Comparison of ENCODE assay signal across 33 cellular contexts in genomic region chr16:79422061-79422460, GRCh38.
"Had no signal": no experiment of that assay in that cellular context is flagged by ENCODE, and none has a peak within 500 bp of the region (broad histone marks: within the 10 kb centered on the region; RNA-seq: fewer than 3 reads in every experiment).

No MANE protein-coding gene starts in this region.

- H3K27ac ChIP-seq: body of pancreas, colonic mucosa, dorsolateral prefrontal cortex, esophagus muscularis mucosa, foreskin keratinocyte, gastrocnemius medialis, WERI-Rb-1 had no signal

- DNase-seq: activated B cell treated with CpG ODN at 0.5 μM for 24 hours; activated CD4-positive, alpha-beta T cell treated with anti-CD3 and anti-CD28 coated beads for 48 hours; activated CD4-positive, alpha-beta T cell treated with anti-CD3 and anti-CD28 coated beads, Interleukin-2, amount 50 U/mL, for 1 hour; activated CD4-positive, alpha-beta T cell treated with anti-CD3 and anti-CD28 coated beads, Interleukin-2, amount 50 U/mL, for 48 hours; activated CD8-positive, alpha-beta memory T cell treated with anti-CD3 and anti-CD28 coated beads for 24 hours; activated CD8-positive, alpha-beta T cell treated with anti-CD3 and anti-CD28 coated beads for 36 hours; activated effector memory CD4-positive, alpha-beta T cell treated with Interleukin-2 at 50 U/mL for 16 hours; activated naive CD4-positive, alpha-beta T cell treated with anti-CD3 and anti-CD28 coated beads for 36 hours; activated naive CD8-positive, alpha-beta T cell treated with anti-CD3 and anti-CD28 coated beads for 36 hours; activated naive CD8-positive, alpha-beta T cell treated with anti-CD3 and anti-CD28 coated beads, Interleukin-2, amount 50 U/mL, for 24 hours; activated T-cell treated with anti-CD3 and anti-CD28 coated beads, Interleukin-2, amount 50 U/mL, for 4 hours; adrenal gland; aorta; body of pancreas; central memory CD4-positive, alpha-beta T cell; cerebellar nuclear complex; colonic mucosa; dorsolateral prefrontal cortex; effector memory CD4-positive, alpha-beta T cell; erythroblast; foreskin keratinocyte; gastrocnemius medialis; glutamatergic neuron; heart left ventricle; T-cell; T1000; WERI-Rb-1 had no signal

- H3K27me3 Mint-ChIP-seq: activated CD8-positive, alpha-beta T cell treated with anti-CD3 and anti-CD28 coated beads for 36 hours; activated naive CD8-positive, alpha-beta T cell treated with anti-CD3 and anti-CD28 coated beads, Interleukin-2, amount 50 U/mL, for 24 hours; activated T-helper 17 cell treated with anti-CD3 and anti-CD28 coated beads, Interleukin-2, amount 50 U/mL, for 72 hours had no signal

- H3K36me3 ChIP-seq: adrenal gland, colonic mucosa, esophagus muscularis mucosa, gastrocnemius medialis, heart left ventricle, WERI-Rb-1 had no signal

- H3K27ac Mint-ChIP-seq: activated B cell treated with CpG ODN at 0.5 μM for 24 hours; activated CD8-positive, alpha-beta T cell treated with anti-CD3 and anti-CD28 coated beads for 36 hours; activated naive CD4-positive, alpha-beta T cell treated with anti-CD3 and anti-CD28 coated beads for 36 hours; activated naive CD4-positive, alpha-beta T cell treated with anti-CD3 and anti-CD28 coated beads, Interleukin-2, amount 50 U/mL, for 24 hours; activated naive CD8-positive, alpha-beta T cell treated with anti-CD3 and anti-CD28 coated beads for 36 hours; activated naive CD8-positive, alpha-beta T cell treated with anti-CD3 and anti-CD28 coated beads, Interleukin-2, amount 50 U/mL, for 24 hours; activated T-helper 17 cell treated with anti-CD3 and anti-CD28 coated beads, Interleukin-2, amount 50 U/mL, for 72 hours; T-cell; T-helper 1 cell treated with Interleukin-12 subunit alpha and Interleukin-12 subunit beta and Interleukin-4 antibody, amounts not matched to agents 30 μg/mL and 1 μg/mL, for 36 hours; T-helper 2 cell treated with Interferon-gamma antibody and Interleukin-4, amounts not matched to agents 5 μg/mL and 100 μg/mL, for 36 hours had no signal

- H3K4me1 ChIP-seq: body of pancreas, colonic mucosa, esophagus muscularis mucosa, foreskin keratinocyte, gastrocnemius medialis had no signal

- H3K4me3 Mint-ChIP-seq: activated B cell treated with CpG ODN at 0.5 μM for 24 hours; activated CD8-positive, alpha-beta T cell treated with anti-CD3 and anti-CD28 coated beads for 36 hours; activated naive CD4-positive, alpha-beta T cell treated with anti-CD3 and anti-CD28 coated beads for 36 hours; activated naive CD4-positive, alpha-beta T cell treated with anti-CD3 and anti-CD28 coated beads, Interleukin-2, amount 50 U/mL, for 24 hours; activated naive CD8-positive, alpha-beta T cell treated with anti-CD3 and anti-CD28 coated beads for 36 hours; activated naive CD8-positive, alpha-beta T cell treated with anti-CD3 and anti-CD28 coated beads, Interleukin-2, amount 50 U/mL, for 24 hours; activated T-cell treated with anti-CD3 and anti-CD28 coated beads, Interleukin-2, amount 50 U/mL, for 4 hours; activated T-helper 17 cell treated with anti-CD3 and anti-CD28 coated beads, Interleukin-2, amount 50 U/mL, for 72 hours; T-cell; T-helper 1 cell treated with Interleukin-12 subunit alpha and Interleukin-12 subunit beta and Interleukin-4 antibody, amounts not matched to agents 30 μg/mL and 1 μg/mL, for 36 hours; T-helper 2 cell treated with Interferon-gamma antibody and Interleukin-4, amounts not matched to agents 5 μg/mL and 100 μg/mL, for 36 hours had no signal

- H3K4me1 Mint-ChIP-seq: activated B cell treated with CpG ODN at 0.5 μM for 24 hours; activated naive CD8-positive, alpha-beta T cell treated with anti-CD3 and anti-CD28 coated beads for 36 hours; activated T-helper 17 cell treated with anti-CD3 and anti-CD28 coated beads, Interleukin-2, amount 50 U/mL, for 72 hours had no signal

- H3K4me3 ChIP-seq: adrenal gland, body of pancreas, colonic mucosa, dorsolateral prefrontal cortex, esophagus muscularis mucosa, gastrocnemius medialis, heart left ventricle had no signal

- ATAC-seq: activated CD4-positive, CD25-positive, alpha-beta regulatory T cell treated with anti-CD3 and anti-CD28 coated beads, Interleukin-2, amount 50 U/mL, for 24 hours; activated CD8-positive, alpha-beta T cell treated with anti-CD3 and anti-CD28 coated beads for 36 hours; activated naive CD8-positive, alpha-beta T cell treated with anti-CD3 and anti-CD28 coated beads, Interleukin-2, amount 50 U/mL, for 24 hours; activated T-cell treated with anti-CD3 and anti-CD28 coated beads, Interleukin-2, amount 50 U/mL, for 4 hours; activated T-helper 17 cell treated with anti-CD3 and anti-CD28 coated beads, Interleukin-2, amount 50 U/mL, for 72 hours; body of pancreas; foreskin keratinocyte; gastrocnemius medialis; T-cell had no signal

- H3K27me3 ChIP-seq: adrenal gland, body of pancreas, colonic mucosa, foreskin keratinocyte, gastrocnemius medialis had no signal

- H3K36me3 Mint-ChIP-seq: activated naive CD4-positive, alpha-beta T cell treated with anti-CD3 and anti-CD28 coated beads, Interleukin-2, amount 50 U/mL, for 24 hours; activated naive CD8-positive, alpha-beta T cell treated with anti-CD3 and anti-CD28 coated beads for 36 hours; T-cell had no signal

- H3K9me3 ChIP-seq: adrenal gland, body of pancreas, colonic mucosa, esophagus muscularis mucosa, gastrocnemius medialis, heart left ventricle had no signal
